In the genomic region with DNA sequence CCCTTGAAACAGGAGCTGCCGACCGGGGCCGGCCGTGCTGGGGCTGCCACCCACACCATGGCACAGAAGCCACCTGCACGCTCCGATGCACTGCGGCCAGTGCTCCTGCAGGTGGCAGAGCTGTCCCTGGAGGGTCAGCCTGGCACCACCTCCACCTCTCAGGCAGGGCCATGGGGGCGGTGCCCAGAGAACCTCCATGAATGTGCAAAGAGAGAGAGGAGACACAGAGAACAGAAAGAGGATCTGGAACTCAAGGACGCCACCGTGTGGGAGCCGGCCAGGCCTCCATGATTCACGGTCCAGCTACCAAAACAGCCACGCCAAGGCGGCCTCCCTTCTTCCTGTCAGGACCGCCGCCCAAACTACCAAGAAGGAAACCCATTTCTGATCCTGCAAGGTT, we compare ENCODE assay signal across 8 cellular contexts.
A peak's percentile ranks its signal among the peaks of the same experiment; 100 is the strongest.
DNase-seq lines count a peak whose midpoint lies in the region; ATAC-seq, FAIRE-seq and TF ChIP-seq lines count a peak whose summit lies in the region.
"Not testable (repeated sequence)": the region's sequence is repeated elsewhere in the genome, so short reads cannot be mapped to it uniquely, and the experiment has no call there.

No MANE protein-coding gene starts in this region.

- not testable (repeated sequence) for H4K20me1 ChIP-seq in BLaER1; GM12878 (ENCODE audit: control insufficient read depth, insufficient read depth)

- H3K27ac ChIP-seq in BLaER1; GM12878 (ENCODE audit: control insufficient read depth, insufficient read depth): not testable (repeated sequence)
- H3K27ac ChIP-seq in heart right ventricle: peak overlapping the region in 4 of 10 donors; percentile 34 to 61 (median 44)

- H3K4me2 ChIP-seq in BLaER1: peak overlapping the region; percentile 43; the same call in 1 of the 2 replicates
- not testable (repeated sequence) for H3K4me2 ChIP-seq in GM12878 (ENCODE audit: control insufficient read depth, insufficient read depth)

- TF ChIP-seq EP300 in GM12878 (IDR thresholded peaks at IDR 0.05; ENCODE audit: borderline replicate concordance in 1 of 2, control insufficient read depth in 1 of 2, low read depth in 2 of 2, low read length in 2 of 2): not testable (repeated sequence)

- H3K27me3 ChIP-seq in BLaER1; GM12878 (replicated peaks in 1 of 2; ENCODE audit: control insufficient read depth in 2 of 2, insufficient read depth in 2 of 2, low read length in 1 of 2); heart right ventricle: not testable (repeated sequence)

- not testable (repeated sequence) for H3K36me3 ChIP-seq in BLaER1; GM12878 (ENCODE audit: control insufficient read depth in 2 of 2, insufficient read depth in 2 of 2, low read length in 1 of 2); heart right ventricle

- 0 out of 2 replicates have a peak, but pooled peaks have one; percentile 21 for TF ChIP-seq RAD21 in GM12878 (IDR thresholded peaks at IDR 0.05; ENCODE audit: insufficient read depth, low read depth, low read length)

- TF ChIP-seq CTCF in GM20000 (IDR thresholded peaks at IDR 0.05; ENCODE audit: extremely low read depth, missing control alignments) (peak; percentile 12), NB4 (IDR thresholded peaks at IDR 0.05; ENCODE audit: low read depth, low read length) (peak; percentile 4), GM12878 (IDR thresholded peaks at IDR 0.05 in 2 of 3, conservative IDR thresholded peaks at IDR 0.05 in 1 of 3; ENCODE audit: control insufficient read depth in 2 of 3, extremely low read depth in 1 of 3, insufficient read depth in 1 of 3, low read depth in 3 of 3, low read length in 3 of 3) (peak in 2 of 3 experiments; percentile 20 to 29; a peak in 2 of 6 replicates), heart right ventricle (IDR thresholded peaks at IDR 0.05) (peak; percentile 16 to 57 (median 45))

- intact Hi-C loops in GM12878 (cut with micrococcal nuclease; ENCODE audit: unreplicated experiment); heart right ventricle (cut with DNase I); posterior vena cava (cut with DNase I): not testable (repeated sequence)

- DNase-seq in GM20000 (ENCODE audit: low spot score); NB4 (ENCODE audit: low read depth); GM12878 (ENCODE audit: low read depth, low spot score): not testable (repeated sequence)
- peak; percentile 29 to 60 for DNase-seq in activated CD8-positive, alpha-beta memory T cell treated with anti-CD3 and anti-CD28 coated beads for 1 hour (ENCODE audit: extremely low read depth in 1 of 2, low read depth in 1 of 2)
- DNase-seq in heart right ventricle (peak; percentile 86 to 87), posterior vena cava (ENCODE audit: low spot score) (peak; percentile 95)
- peak; percentile 24 to 35 for DNase-seq in stimulated activated CD8-positive, alpha-beta memory T cell treated with anti-CD3 and anti-CD28 coated beads, Interleukin-4, amount 100 ng/mL, for 4 hours (ENCODE audit: low read depth in 2 of 2, low spot score in 1 of 2)

- in situ Hi-C loops in GM12878 (cut with MboI): not testable (repeated sequence)

- not testable (repeated sequence) for H2AFZ ChIP-seq in GM12878 (ENCODE audit: control insufficient read depth, low read depth, low read length)

- RAD21 ChIA-PET in GM12878 (lab: Charles Lee; ENCODE audit: unreplicated experiment): not testable (repeated sequence)

- not testable (repeated sequence) for H3K9ac ChIP-seq in BLaER1; GM12878 (ENCODE audit: control insufficient read depth, insufficient read depth, low read length)

- ATAC-seq in GM12878 (peak; percentile 80), heart right ventricle (peak; percentile 34 to 72 (median 55))

- POLR2A ChIA-PET in GM12878 (lab: Charles Lee): not testable (repeated sequence)

- not testable (repeated sequence) for FAIRE-seq in GM12878 (lab: Jason Lieb, UNC)

- TF ChIP-seq POLR2A in NB4 (IDR thresholded peaks at IDR 0.05; ENCODE audit: extremely low read depth, insufficient read length); GM12878 (IDR thresholded peaks at IDR 0.05; ENCODE audit: low read depth, low read length): not testable (repeated sequence)

- CTCF ChIA-PET in GM12878 (lab: Yijun Ruan, JAX): not testable (repeated sequence)

- SMC1A ChIA-PET in GM12878 (lab: Charles Lee; ENCODE audit: uncharacterized antibody, unreplicated experiment): not testable (repeated sequence)

- H3K9me3 ChIP-seq in BLaER1; GM12878 (replicated peaks; ENCODE audit: control insufficient read depth, insufficient read depth, low read length); heart right ventricle: not testable (repeated sequence)

- WGBS in GM12878 (ENCODE audit: insufficient coverage, insufficient replicate concordance, low lambda C conversion rate, missing lambda C conversion rate): 0% methylated on average over 3 of the region's 16 CpGs
- WGBS in heart right ventricle, 2 donors: 0 to 3% methylated on average over 4 to 9 of the region's 16 CpGs

- H3K4me1 ChIP-seq in BLaER1; GM12878 (ENCODE audit: control insufficient read depth, insufficient read depth, low read length); heart right ventricle: not testable (repeated sequence)

- not testable (repeated sequence) for BruUV-seq in GM12878 (replicated peaks; lab: Mats Ljungman, UMichigan)

- not testable (repeated sequence) for H3K79me2 ChIP-seq in GM12878 (ENCODE audit: control insufficient read depth, insufficient read depth, low read length)

- not testable (repeated sequence) for H3K4me3 ChIP-seq in BLaER1; NB4 (ENCODE audit: low read depth, low read length); GM12878; heart right ventricle

TF ChIP-seq in GM12878, 131 proteins besides CTCF, POLR2A, EP300 and RAD21:
- peak; percentile 36; the same call in 1 of the 2 replicates for TF ChIP-seq YY1 (IDR thresholded peaks at IDR 0.05; ENCODE audit: low read depth, low read length)
